ENCODE assay signal across 21 cellular contexts in genomic region chr11:118961591-118961990, GRCh38. TPM values are rescaled to one million over a fixed set of nuclear protein-coding genes. Genes with fewer than 3 reads are reported as not detected.
DNase-seq lines count a peak whose midpoint lies in the region; ATAC-seq, FAIRE-seq and TF ChIP-seq lines count a peak whose summit lies in the region.
"Had no signal": no experiment of that assay in that cellular context is flagged by ENCODE, and none has a peak within 500 bp of the region (broad histone marks: within the 10 kb centered on the region; RNA-seq: fewer than 3 reads in every experiment).

No MANE protein-coding gene starts in this region.

- H3K79me2 ChIP-seq in keratinocyte (ENCODE audit: control insufficient read depth, insufficient read depth, low read length) = no peaks in the 10 kb centered on the region

- H3K9me3 ChIP-seq in keratinocyte (ENCODE audit: control insufficient read depth, low read depth, low read length) (no peaks in the 10 kb centered on the region), small intestine (ENCODE audit: control insufficient read depth, low read depth) (no peaks in the 10 kb centered on the region)
- H3K9me3 ChIP-seq: SJSA1 had no signal

- FAIRE-seq in keratinocyte (lab: Jason Lieb, UNC) = no peak
- no peak for FAIRE-seq in small intestine (lab: Jason Lieb, UNC)
- FAIRE-seq: G401.6 had no signal

- no peak for ATAC-seq in GM21529 (IDR thresholded peaks at IDR 0.05; ENCODE audit: unreplicated experiment)
- ATAC-seq: PC-3 had no signal

- H3K9me1 ChIP-seq in keratinocyte (ENCODE audit: control insufficient read depth, extremely low read depth, insufficient read depth, low read length) = no peaks in the 10 kb centered on the region

- peak; percentile 55 for DNase-seq in H7
- DNase-seq in RWPE1 (ENCODE audit: low spot score) = no peak
- no peak for DNase-seq in keratinocyte (ENCODE audit: low read depth, low spot score)
- peak; percentile 50 for DNase-seq in small intestine
- DNase-seq in HK-2 (ENCODE audit: unreplicated experiment) = no peak
- DNase-seq in mucosa of gallbladder (ENCODE audit: low spot score) = no peak
- DNase-seq in GM19240 (ENCODE audit: insufficient read length, low spot score) = no peak
- DNase-seq: ACHN, COR-L47, DMS 273 treated with DMSO at 0.1 percent for 48 hours, GM23248, KG1, MV-4-11, NCI-H1694 treated with DMSO at 0.1 percent for 48 hours, NCI-H2107, NCI-H510A treated with DMSO at 0.1 percent for 48 hours, NCI-H774, PC-3 had no signal

- no peak overlapping the region for H3K4me2 ChIP-seq in keratinocyte (ENCODE audit: control insufficient read depth, extremely low read depth, insufficient read depth, low read depth, low read length)

- no peak for TF ChIP-seq CTCF in RWPE1 (conservative IDR thresholded peaks at IDR 0.05; ENCODE audit: low read depth)
- no peak for TF ChIP-seq CTCF in keratinocyte (optimal IDR thresholded peaks at IDR 0.05 in 1 of 3, IDR thresholded peaks at IDR 0.05 in 1 of 3, conservative IDR thresholded peaks at IDR 0.05 in 1 of 3; ENCODE audit: extremely low read depth in 1 of 3, insufficient read depth in 2 of 3, low read length in 3 of 3)

- H3K4me1 ChIP-seq in keratinocyte (ENCODE audit: control insufficient read depth, extremely low read depth, insufficient read depth, low read length) = no peaks in the 10 kb centered on the region
- no peaks in the 10 kb centered on the region for H3K4me1 ChIP-seq in small intestine (ENCODE audit: control insufficient read depth in 2 of 2, insufficient read depth in 1 of 2, low read depth in 1 of 2, low read length in 1 of 2)
- H3K4me1 ChIP-seq: SJSA1 had no signal

- CTCF ChIA-PET in RWPE1 (lab: Yijun Ruan, JAX) = no interaction called here

- WGBS in small intestine, 3 donors = 19 to 40% (median 33%) methylated on average over 11 of the region's 11 CpGs

- H4K20me1 ChIP-seq in keratinocyte (ENCODE audit: control insufficient read depth, extremely low read depth, insufficient read depth, low read length) = no peaks in the 10 kb centered on the region

- dilution Hi-C loops in keratinocyte (cut with MboI; ENCODE audit: extremely low pct_ligation_motif_present, low sequenced_read_pairs) = no loop called here

- H3K4me3 ChIP-seq in H7 (ENCODE audit: insufficient read depth, low read depth, low read length) (no peak overlapping the region), keratinocyte (ENCODE audit: control insufficient read depth in 2 of 3, extremely low read depth in 1 of 3, insufficient read depth in 2 of 3, low read depth in 1 of 3, low read length in 3 of 3) (no peak overlapping the region), small intestine (ENCODE audit: low read depth in 1 of 2, low read length in 2 of 2) (no peak overlapping the region)
- H3K4me3 ChIP-seq: GM23248, SJSA1 had no signal

- H3K27me3 ChIP-seq in H7 (ENCODE audit: control insufficient read depth, insufficient read depth, low read length) (peaks cover 2% of the 10 kb centered on the region; the same call in 1 of the 2 replicates), keratinocyte (ENCODE audit: control insufficient read depth, extremely low read depth, insufficient read depth, low read length) (no peaks in the 10 kb centered on the region), small intestine (ENCODE audit: control insufficient read depth in 2 of 2, insufficient read depth in 2 of 2, low read length in 2 of 2) (no peaks in the 10 kb centered on the region)
- H3K27me3 ChIP-seq: SJSA1 had no signal

- no peak overlapping the region for H3K9ac ChIP-seq in keratinocyte (ENCODE audit: control insufficient read depth, extremely low read depth, insufficient read depth, low read length)
- H3K9ac ChIP-seq: GM23248 had no signal

- H3K27ac ChIP-seq in RWPE1 (peak overlapping the region; percentile 23), keratinocyte (ENCODE audit: control insufficient read depth, insufficient read depth, low read length) (no peak overlapping the region), small intestine (ENCODE audit: low read depth in 1 of 2, low read length in 1 of 2) (no peak overlapping the region)
- H3K27ac ChIP-seq: GM23248, SJSA1 had no signal

- H2AFZ ChIP-seq in keratinocyte (ENCODE audit: control insufficient read depth, low read length) = peak overlapping the region; percentile 71
- H2AFZ ChIP-seq: GM23248 had no signal

- H3K36me3 ChIP-seq in H7 (replicated peaks; ENCODE audit: control insufficient read depth, insufficient read depth, low read length) (no peaks in the 10 kb centered on the region), keratinocyte (ENCODE audit: control insufficient read depth in 2 of 2, extremely low read depth in 1 of 2, insufficient read depth in 2 of 2, low read length in 2 of 2) (no peaks in the 10 kb centered on the region), small intestine (ENCODE audit: control insufficient read depth in 2 of 2, insufficient read depth in 2 of 2, low read length in 2 of 2) (no peaks in the 10 kb centered on the region)
- H3K36me3 ChIP-seq: SJSA1 had no signal

- POLR2A ChIA-PET in RWPE1 (lab: Yijun Ruan, JAX; ENCODE audit: low non-redundant PET) = no interaction called here

RNA-seq across cellular contexts. Expression of gene UPK2, which starts 5.5 kb away (rescaled TPM):
- 0.21 TPM in 1 of 2 replicates, not detected in the other for total RNA-seq in H7 (2014; rRNA removed; shearing (Covaris generic))
- polyA plus RNA-seq in keratinocyte (0.13 to 0.25 TPM (median 0.20 TPM) in 3 replicates), small intestine (not detected)
- polyA plus RNA-seq in keratinocyte (2011; ENCODE audit: low read depth) = not detected
- 0.44 and 0.55 TPM in 2 replicates for polyA plus RNA-seq in keratinocyte (2011; cell fraction: cytosol; rRNA removed)
- polyA plus RNA-seq in keratinocyte (2011; cell fraction: nucleus; rRNA removed) = 0.17 and 0.50 TPM in 2 replicates
- polyA plus RNA-seq in keratinocyte (2012; ENCODE audit: low replicate concordance) = 0.44 and 0.50 TPM in 2 replicates
- 1.2 TPM in 1 of 3 replicates, not detected in the others for polyA minus RNA-seq in keratinocyte
- polyA minus RNA-seq in keratinocyte (2011; cell fraction: cytosol; rRNA and poly(A)+ RNA removed) = not detected
- polyA minus RNA-seq in keratinocyte (2011; cell fraction: nucleus; rRNA and poly(A)+ RNA removed) = not detected in 2 replicates
- not detected for total RNA-seq in mucosa of gallbladder
- total RNA-seq: GM23248, SJSA1 had no signal

RNA-seq across cellular contexts. Expression of gene FOXR1, which starts 10.0 kb away (rescaled TPM):
- total RNA-seq in H7 (2014; rRNA removed; shearing (Covaris generic)) = not detected in 2 replicates
- polyA plus RNA-seq in keratinocyte (not detected in 3 replicates), small intestine (not detected)
- polyA plus RNA-seq in keratinocyte (2011; ENCODE audit: low read depth) = not detected
- polyA plus RNA-seq in keratinocyte (2011; cell fraction: cytosol; rRNA removed) = not detected in 2 replicates
- polyA plus RNA-seq in keratinocyte (2011; cell fraction: nucleus; rRNA removed) = not detected in 2 replicates
- not detected in 2 replicates for polyA plus RNA-seq in keratinocyte (2012; ENCODE audit: low replicate concordance)
- not detected in 3 replicates for polyA minus RNA-seq in keratinocyte
- polyA minus RNA-seq in keratinocyte (2011; cell fraction: cytosol; rRNA and poly(A)+ RNA removed) = not detected
- polyA minus RNA-seq in keratinocyte (2011; cell fraction: nucleus; rRNA and poly(A)+ RNA removed) = not detected in 2 replicates
- total RNA-seq in mucosa of gallbladder = not detected
- total RNA-seq: GM23248, PC-3, SJSA1 had no signal
- polyA plus RNA-seq: GM23248 had no signal

RNA-seq across cellular contexts. Expression of gene BCL9L, which starts 35.9 kb away (rescaled TPM):
- total RNA-seq in H7 (2014; rRNA removed; shearing (Covaris generic)) = 15.8 and 18.5 TPM in 2 replicates
- polyA plus RNA-seq in keratinocyte (7.7 to 21.3 TPM (median 10.6 TPM) in 3 replicates), small intestine (10 to 100 TPM; 11.6 to 23.5 (median 14.3) TPM)
- polyA plus RNA-seq in keratinocyte (2011; ENCODE audit: low read depth) = 34.3 TPM
- polyA plus RNA-seq in keratinocyte (2011; cell fraction: cytosol; rRNA removed) = 11.9 and 23.9 TPM in 2 replicates
- polyA plus RNA-seq in keratinocyte (2011; cell fraction: nucleus; rRNA removed) = 70.6 and 95.4 TPM in 2 replicates
- 55.8 and 88.0 TPM in 2 replicates for polyA plus RNA-seq in keratinocyte (2012; ENCODE audit: low replicate concordance)
- polyA minus RNA-seq in keratinocyte = 12.1 to 134 TPM (median 12.5 TPM) in 3 replicates
- 73.9 TPM for polyA minus RNA-seq in keratinocyte (2011; cell fraction: cytosol; rRNA and poly(A)+ RNA removed)
- 91.6 and 94.2 TPM in 2 replicates for polyA minus RNA-seq in keratinocyte (2011; cell fraction: nucleus; rRNA and poly(A)+ RNA removed)
- total RNA-seq in mucosa of gallbladder = 107 TPM

RNA-seq across cellular contexts. Expression of gene CENATAC, which starts 36.3 kb away (rescaled TPM):
- 15.7 and 18.0 TPM in 2 replicates for total RNA-seq in H7 (2014; rRNA removed; shearing (Covaris generic))
- polyA plus RNA-seq in keratinocyte = 11.9 to 22.6 TPM (median 14.9 TPM) in 3 replicates
- polyA plus RNA-seq in keratinocyte (2011; ENCODE audit: low read depth) = 18.2 TPM
- polyA plus RNA-seq in keratinocyte (2011; cell fraction: cytosol; rRNA removed) = 2.7 and 3.6 TPM in 2 replicates
- polyA plus RNA-seq in keratinocyte (2011; cell fraction: nucleus; rRNA removed) = 60.5 and 67.0 TPM in 2 replicates
- polyA plus RNA-seq in keratinocyte (2012; ENCODE audit: low replicate concordance) = 7.9 and 17.4 TPM in 2 replicates
- 4.3 to 27.3 TPM (median 16.1 TPM) in 3 replicates for polyA minus RNA-seq in keratinocyte
- 2.7 TPM for polyA minus RNA-seq in keratinocyte (2011; cell fraction: cytosol; rRNA and poly(A)+ RNA removed)
- polyA minus RNA-seq in keratinocyte (2011; cell fraction: nucleus; rRNA and poly(A)+ RNA removed) = 23.1 and 42.0 TPM in 2 replicates
- 10 to 100 TPM; 12.9 to 50.1 (median 25.9) TPM for polyA plus RNA-seq in small intestine
- 23.2 TPM for total RNA-seq in mucosa of gallbladder

RNA-seq across cellular contexts. Expression of gene RPS25, which starts 56.6 kb away (rescaled TPM):
- total RNA-seq in H7 (2014; rRNA removed; shearing (Covaris generic)) = 881 and 959 TPM in 2 replicates
- 650 to 2,463 TPM (median 978 TPM) in 3 replicates for polyA plus RNA-seq in keratinocyte
- 1,677 TPM for polyA plus RNA-seq in keratinocyte (2011; ENCODE audit: low read depth)
- 2,647 and 3,511 TPM in 2 replicates for polyA plus RNA-seq in keratinocyte (2011; cell fraction: cytosol; rRNA removed)
- 639 and 1,109 TPM in 2 replicates for polyA plus RNA-seq in keratinocyte (2011; cell fraction: nucleus; rRNA removed)
- polyA plus RNA-seq in keratinocyte (2012; ENCODE audit: low replicate concordance) = 932 and 1,579 TPM in 2 replicates
- polyA minus RNA-seq in keratinocyte = 21.1 to 230 TPM (median 131 TPM) in 3 replicates
- 460 TPM for polyA minus RNA-seq in keratinocyte (2011; cell fraction: cytosol; rRNA and poly(A)+ RNA removed)
- 30.3 and 51.6 TPM in 2 replicates for polyA minus RNA-seq in keratinocyte (2011; cell fraction: nucleus; rRNA and poly(A)+ RNA removed)
- 1,000 to 10,000 TPM; 1,321 to 2,444 (median 2,119) TPM for polyA plus RNA-seq in small intestine
- total RNA-seq in mucosa of gallbladder = 662 TPM

Comparison
In these comparisons a context has a peak if more than half of its experiments do, and no peak if none do; other contexts are left out.
1. DNase-seq: peak in H7 (single experiment) and small intestine (single experiment); none in RWPE1 (single experiment), keratinocyte (single experiment), HK-2 (single experiment), mucosa of gallbladder (single experiment) and GM19240 (single experiment).